1 cellular context compared by ENCODE assay signal in the genomic region with DNA sequence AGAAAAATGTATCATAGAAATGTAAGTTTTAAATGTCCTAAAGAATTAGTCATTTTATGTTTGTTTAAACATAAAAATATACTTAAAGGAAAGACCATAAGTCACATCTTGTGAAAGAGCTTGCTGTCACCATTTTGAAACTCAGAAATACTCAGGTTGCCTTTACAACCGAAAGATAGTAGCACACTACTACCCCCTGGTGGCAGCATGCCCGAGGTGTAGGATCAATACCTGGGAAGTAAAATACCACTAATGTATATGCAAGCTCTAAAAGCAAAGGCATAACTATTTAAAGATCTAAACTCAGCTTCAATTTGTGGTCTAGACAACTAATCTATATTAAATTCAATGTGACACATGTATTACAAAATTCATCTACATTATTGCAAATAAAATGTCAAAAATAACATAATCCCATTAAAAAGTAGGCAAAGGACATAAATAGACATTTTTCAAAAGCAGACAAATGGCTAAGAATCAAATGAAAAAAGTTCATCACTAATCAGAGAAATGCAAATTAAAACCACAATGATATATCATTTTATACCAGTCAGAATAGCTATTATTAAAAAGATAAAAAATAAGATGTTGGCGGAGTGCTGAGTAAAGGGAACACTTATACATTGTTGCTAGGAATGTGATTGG.
TF ChIP-seq lines count a peak whose summit lies in the region.

No MANE protein-coding gene starts in this region.

TF ChIP-seq in HepG2, 621 proteins besides CTCF, POLR2A, EP300 and RAD21 (continued from another document and continues in another):
- TF ChIP-seq, protein P1, sequence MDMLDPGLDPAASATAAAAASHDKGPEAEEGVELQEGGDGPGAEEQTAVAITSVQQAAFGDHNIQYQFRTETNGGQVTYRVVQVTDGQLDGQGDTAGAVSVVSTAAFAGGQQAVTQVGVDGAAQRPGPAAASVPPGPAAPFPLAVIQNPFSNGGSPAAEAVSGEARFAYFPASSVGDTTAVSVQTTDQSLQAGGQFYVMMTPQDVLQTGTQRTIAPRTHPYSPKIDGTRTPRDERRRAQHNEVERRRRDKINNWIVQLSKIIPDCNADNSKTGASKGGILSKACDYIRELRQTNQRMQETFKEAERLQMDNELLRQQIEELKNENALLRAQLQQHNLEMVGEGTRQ (IDR thresholded peaks at IDR 0.05; ENCODE audit: low read depth, low read length) = no peak
- TF ChIP-seq, protein P1 (CRISPR knock-in tag; IDR thresholded peaks at IDR 0.05; ENCODE audit: borderline replicate concordance) = no peak
- TF ChIP-seq, protein P2, sequence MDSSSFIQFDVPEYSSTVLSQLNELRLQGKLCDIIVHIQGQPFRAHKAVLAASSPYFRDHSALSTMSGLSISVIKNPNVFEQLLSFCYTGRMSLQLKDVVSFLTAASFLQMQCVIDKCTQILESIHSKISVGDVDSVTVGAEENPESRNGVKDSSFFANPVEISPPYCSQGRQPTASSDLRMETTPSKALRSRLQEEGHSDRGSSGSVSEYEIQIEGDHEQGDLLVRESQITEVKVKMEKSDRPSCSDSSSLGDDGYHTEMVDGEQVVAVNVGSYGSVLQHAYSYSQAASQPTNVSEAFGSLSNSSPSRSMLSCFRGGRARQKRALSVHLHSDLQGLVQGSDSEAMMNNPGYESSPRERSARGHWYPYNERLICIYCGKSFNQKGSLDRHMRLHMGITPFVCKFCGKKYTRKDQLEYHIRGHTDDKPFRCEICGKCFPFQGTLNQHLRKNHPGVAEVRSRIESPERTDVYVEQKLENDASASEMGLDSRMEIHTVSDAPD (CRISPR knock-in tag; IDR thresholded peaks at IDR 0.05) = no peak
- TF ChIP-seq TOE1 (CRISPR knock-in tag; IDR thresholded peaks at IDR 0.05) (0 out of 2 replicates have a peak, but pooled peaks have one; percentile 54), ZNF136 (CRISPR knock-in tag; IDR thresholded peaks at IDR 0.05; ENCODE audit: low read depth) (no peak), ZNF17 (CRISPR knock-in tag; IDR thresholded peaks at IDR 0.05) (no peak), MTF1 (CRISPR knock-in tag; IDR thresholded peaks at IDR 0.05) (no peak), ZFP36L2 (CRISPR knock-in tag; IDR thresholded peaks at IDR 0.05) (no peak), MAFK (conservative IDR thresholded peaks at IDR 0.05 in 1 of 2, IDR thresholded peaks at IDR 0.05 in 1 of 2; ENCODE audit: low read length in 2 of 2) (no peak), STAT5B (CRISPR knock-in tag; IDR thresholded peaks at IDR 0.05) (no peak), ZNF644 (CRISPR knock-in tag; IDR thresholded peaks at IDR 0.05; ENCODE audit: low read depth) (peak; percentile 88), HCFC1 (IDR thresholded peaks at IDR 0.05; ENCODE audit: low read depth, low read length) (no peak), NAIF1 (CRISPR knock-in tag; IDR thresholded peaks at IDR 0.05; ENCODE audit: borderline replicate concordance) (no peak), ZBTB7B (CRISPR knock-in tag; IDR thresholded peaks at IDR 0.05) (no peak), MEIS1 (CRISPR knock-in tag; IDR thresholded peaks at IDR 0.05; ENCODE audit: borderline replicate concordance) (no peak), RXRB (CRISPR knock-in tag; IDR thresholded peaks at IDR 0.05; ENCODE audit: borderline replicate concordance) (no peak), BRD4 (CRISPR knock-in tag; IDR thresholded peaks at IDR 0.05) (no peak), ZSCAN20 (CRISPR knock-in tag; IDR thresholded peaks at IDR 0.05; ENCODE audit: borderline replicate concordance) (no peak), ONECUT2 (CRISPR knock-in tag; IDR thresholded peaks at IDR 0.05) (peak; percentile 82), MED1 (CRISPR knock-in tag; IDR thresholded peaks at IDR 0.05) (no peak), ADNP (CRISPR knock-in tag; IDR thresholded peaks at IDR 0.05) (no peak), ZNF160 (CRISPR knock-in tag; IDR thresholded peaks at IDR 0.05) (no peak), ZFX (CRISPR knock-in tag; IDR thresholded peaks at IDR 0.05; ENCODE audit: low read depth) (no peak), ZBTB21 (CRISPR knock-in tag; IDR thresholded peaks at IDR 0.05) (no peak), TMF1 (CRISPR knock-in tag; IDR thresholded peaks at IDR 0.05; ENCODE audit: low read depth) (no peak), ZNF792 (CRISPR knock-in tag; IDR thresholded peaks at IDR 0.05) (no peak), ZNF337 (CRISPR knock-in tag; IDR thresholded peaks at IDR 0.05; ENCODE audit: borderline replicate concordance, low read depth) (no peak), TBX2 (CRISPR knock-in tag; IDR thresholded peaks at IDR 0.05; ENCODE audit: borderline replicate concordance) (no peak), SP2 (CRISPR knock-in tag; IDR thresholded peaks at IDR 0.05) (no peak), KAT8 (CRISPR knock-in tag; IDR thresholded peaks at IDR 0.05) (0 out of 2 replicates have a peak, but pooled peaks have one; percentile 15), STAG1 (CRISPR knock-in tag; IDR thresholded peaks at IDR 0.05) (peak; percentile 87), NR2F1 (CRISPR knock-in tag; IDR thresholded peaks at IDR 0.05) (no peak), POLR2G (IDR thresholded peaks at IDR 0.05; ENCODE audit: low read depth, low read length) (no peak), ZFP90 (CRISPR knock-in tag; IDR thresholded peaks at IDR 0.05; ENCODE audit: borderline replicate concordance) (no peak), ZNF484 (CRISPR knock-in tag; IDR thresholded peaks at IDR 0.05; ENCODE audit: borderline replicate concordance, low read depth) (no peak), YY1 (IDR thresholded peaks at IDR 0.05; ENCODE audit: insufficient read depth, insufficient replicate concordance, low read depth, low read length) (peak; percentile 51), SAP130 (CRISPR knock-in tag; IDR thresholded peaks at IDR 0.05; ENCODE audit: low read depth) (peak; percentile 33; the same call in 1 of the 2 replicates)
- TF ChIP-seq, protein P3, sequence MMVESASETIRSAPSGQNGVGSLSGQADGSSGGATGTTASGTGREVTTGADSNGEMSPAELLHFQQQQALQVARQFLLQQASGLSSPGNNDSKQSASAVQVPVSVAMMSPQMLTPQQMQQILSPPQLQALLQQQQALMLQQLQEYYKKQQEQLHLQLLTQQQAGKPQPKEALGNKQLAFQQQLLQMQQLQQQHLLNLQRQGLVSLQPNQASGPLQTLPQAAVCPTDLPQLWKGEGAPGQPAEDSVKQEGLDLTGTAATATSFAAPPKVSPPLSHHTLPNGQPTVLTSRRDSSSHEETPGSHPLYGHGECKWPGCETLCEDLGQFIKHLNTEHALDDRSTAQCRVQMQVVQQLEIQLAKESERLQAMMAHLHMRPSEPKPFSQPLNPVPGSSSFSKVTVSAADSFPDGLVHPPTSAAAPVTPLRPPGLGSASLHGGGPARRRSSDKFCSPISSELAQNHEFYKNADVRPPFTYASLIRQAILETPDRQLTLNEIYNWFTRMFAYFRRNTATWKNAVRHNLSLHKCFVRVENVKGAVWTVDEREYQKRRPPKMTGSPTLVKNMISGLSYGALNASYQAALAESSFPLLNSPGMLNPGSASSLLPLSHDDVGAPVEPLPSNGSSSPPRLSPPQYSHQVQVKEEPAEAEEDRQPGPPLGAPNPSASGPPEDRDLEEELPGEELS (CRISPR knock-in tag; IDR thresholded peaks at IDR 0.05) = no peak
- TF ChIP-seq, protein P4, sequence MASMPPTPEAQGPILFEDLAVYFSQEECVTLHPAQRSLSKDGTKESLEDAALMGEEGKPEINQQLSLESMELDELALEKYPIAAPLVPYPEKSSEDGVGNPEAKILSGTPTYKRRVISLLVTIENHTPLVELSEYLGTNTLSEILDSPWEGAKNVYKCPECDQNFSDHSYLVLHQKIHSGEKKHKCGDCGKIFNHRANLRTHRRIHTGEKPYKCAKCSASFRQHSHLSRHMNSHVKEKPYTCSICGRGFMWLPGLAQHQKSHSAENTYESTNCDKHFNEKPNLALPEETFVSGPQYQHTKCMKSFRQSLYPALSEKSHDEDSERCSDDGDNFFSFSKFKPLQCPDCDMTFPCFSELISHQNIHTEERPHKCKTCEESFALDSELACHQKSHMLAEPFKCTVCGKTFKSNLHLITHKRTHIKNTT (CRISPR knock-in tag; IDR thresholded peaks at IDR 0.05) = no peak
- TF ChIP-seq, protein P5, sequence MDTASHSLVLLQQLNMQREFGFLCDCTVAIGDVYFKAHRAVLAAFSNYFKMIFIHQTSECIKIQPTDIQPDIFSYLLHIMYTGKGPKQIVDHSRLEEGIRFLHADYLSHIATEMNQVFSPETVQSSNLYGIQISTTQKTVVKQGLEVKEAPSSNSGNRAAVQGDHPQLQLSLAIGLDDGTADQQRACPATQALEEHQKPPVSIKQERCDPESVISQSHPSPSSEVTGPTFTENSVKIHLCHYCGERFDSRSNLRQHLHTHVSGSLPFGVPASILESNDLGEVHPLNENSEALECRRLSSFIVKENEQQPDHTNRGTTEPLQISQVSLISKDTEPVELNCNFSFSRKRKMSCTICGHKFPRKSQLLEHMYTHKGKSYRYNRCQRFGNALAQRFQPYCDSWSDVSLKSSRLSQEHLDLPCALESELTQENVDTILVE (CRISPR knock-in tag; IDR thresholded peaks at IDR 0.05) = no peak
- TF ChIP-seq, protein P6, sequence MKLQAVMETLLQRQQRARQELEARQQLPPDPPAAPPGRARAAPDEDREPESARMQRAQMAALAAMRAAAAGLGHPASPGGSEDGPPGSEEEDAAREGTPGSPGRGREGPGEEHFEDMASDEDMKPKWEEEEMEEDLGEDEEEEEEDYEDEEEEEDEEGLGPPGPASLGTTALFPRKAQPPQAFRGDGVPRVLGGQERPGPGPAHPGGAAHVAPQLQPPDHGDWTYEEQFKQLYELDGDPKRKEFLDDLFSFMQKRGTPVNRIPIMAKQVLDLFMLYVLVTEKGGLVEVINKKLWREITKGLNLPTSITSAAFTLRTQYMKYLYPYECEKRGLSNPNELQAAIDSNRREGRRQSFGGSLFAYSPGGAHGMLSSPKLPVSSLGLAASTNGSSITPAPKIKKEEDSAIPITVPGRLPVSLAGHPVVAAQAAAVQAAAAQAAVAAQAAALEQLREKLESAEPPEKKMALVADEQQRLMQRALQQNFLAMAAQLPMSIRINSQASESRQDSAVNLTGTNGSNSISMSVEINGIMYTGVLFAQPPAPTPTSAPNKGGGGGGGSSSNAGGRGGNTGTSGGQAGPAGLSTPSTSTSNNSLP (IDR thresholded peaks at IDR 0.05; ENCODE audit: low read depth, low read length) = peak; percentile 24; the same call in 1 of the 2 replicates
- TF ChIP-seq, protein P7, sequence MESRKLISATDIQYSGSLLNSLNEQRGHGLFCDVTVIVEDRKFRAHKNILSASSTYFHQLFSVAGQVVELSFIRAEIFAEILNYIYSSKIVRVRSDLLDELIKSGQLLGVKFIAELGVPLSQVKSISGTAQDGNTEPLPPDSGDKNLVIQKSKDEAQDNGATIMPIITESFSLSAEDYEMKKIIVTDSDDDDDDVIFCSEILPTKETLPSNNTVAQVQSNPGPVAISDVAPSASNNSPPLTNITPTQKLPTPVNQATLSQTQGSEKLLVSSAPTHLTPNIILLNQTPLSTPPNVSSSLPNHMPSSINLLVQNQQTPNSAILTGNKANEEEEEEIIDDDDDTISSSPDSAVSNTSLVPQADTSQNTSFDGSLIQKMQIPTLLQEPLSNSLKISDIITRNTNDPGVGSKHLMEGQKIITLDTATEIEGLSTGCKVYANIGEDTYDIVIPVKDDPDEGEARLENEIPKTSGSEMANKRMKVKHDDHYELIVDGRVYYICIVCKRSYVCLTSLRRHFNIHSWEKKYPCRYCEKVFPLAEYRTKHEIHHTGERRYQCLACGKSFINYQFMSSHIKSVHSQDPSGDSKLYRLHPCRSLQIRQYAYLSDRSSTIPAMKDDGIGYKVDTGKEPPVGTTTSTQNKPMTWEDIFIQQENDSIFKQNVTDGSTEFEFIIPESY (CRISPR knock-in tag; IDR thresholded peaks at IDR 0.05) = no peak
- TF ChIP-seq, protein P8, sequence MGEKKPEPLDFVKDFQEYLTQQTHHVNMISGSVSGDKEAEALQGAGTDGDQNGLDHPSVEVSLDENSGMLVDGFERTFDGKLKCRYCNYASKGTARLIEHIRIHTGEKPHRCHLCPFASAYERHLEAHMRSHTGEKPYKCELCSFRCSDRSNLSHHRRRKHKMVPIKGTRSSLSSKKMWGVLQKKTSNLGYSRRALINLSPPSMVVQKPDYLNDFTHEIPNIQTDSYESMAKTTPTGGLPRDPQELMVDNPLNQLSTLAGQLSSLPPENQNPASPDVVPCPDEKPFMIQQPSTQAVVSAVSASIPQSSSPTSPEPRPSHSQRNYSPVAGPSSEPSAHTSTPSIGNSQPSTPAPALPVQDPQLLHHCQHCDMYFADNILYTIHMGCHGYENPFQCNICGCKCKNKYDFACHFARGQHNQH (CRISPR knock-in tag; IDR thresholded peaks at IDR 0.05) = no peak
- TF ChIP-seq, protein P9, sequence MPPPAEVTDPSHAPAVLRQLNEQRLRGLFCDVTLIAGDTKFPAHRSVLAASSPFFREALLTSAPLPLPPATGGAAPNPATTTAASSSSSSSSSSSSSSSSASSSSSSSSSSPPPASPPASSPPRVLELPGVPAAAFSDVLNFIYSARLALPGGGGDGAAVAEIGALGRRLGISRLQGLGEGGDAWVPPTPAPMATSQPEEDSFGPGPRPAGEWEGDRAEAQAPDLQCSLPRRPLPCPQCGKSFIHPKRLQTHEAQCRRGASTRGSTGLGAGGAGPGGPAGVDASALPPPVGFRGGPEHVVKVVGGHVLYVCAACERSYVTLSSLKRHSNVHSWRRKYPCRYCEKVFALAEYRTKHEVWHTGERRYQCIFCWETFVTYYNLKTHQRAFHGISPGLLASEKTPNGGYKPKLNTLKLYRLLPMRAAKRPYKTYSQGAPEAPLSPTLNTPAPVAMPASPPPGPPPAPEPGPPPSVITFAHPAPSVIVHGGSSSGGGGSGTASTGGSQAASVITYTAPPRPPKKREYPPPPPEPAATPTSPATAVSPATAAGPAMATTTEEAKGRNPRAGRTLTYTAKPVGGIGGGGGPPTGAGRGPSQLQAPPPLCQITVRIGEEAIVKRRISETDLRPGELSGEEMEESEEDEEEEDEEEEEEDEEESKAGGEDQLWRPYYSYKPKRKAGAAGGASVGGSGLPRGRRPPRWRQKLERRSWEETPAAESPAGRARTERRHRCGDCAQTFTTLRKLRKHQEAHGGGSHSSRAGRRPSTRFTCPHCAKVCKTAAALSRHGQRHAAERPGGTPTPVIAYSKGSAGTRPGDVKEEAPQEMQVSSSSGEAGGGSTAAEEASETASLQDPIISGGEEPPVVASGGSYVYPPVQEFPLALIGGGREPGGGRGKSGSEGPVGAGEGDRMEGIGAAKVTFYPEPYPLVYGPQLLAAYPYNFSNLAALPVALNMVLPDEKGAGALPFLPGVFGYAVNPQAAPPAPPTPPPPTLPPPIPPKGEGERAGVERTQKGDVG (CRISPR knock-in tag; IDR thresholded peaks at IDR 0.05; ENCODE audit: borderline replicate concordance) = no peak
- TF ChIP-seq, protein P10, sequence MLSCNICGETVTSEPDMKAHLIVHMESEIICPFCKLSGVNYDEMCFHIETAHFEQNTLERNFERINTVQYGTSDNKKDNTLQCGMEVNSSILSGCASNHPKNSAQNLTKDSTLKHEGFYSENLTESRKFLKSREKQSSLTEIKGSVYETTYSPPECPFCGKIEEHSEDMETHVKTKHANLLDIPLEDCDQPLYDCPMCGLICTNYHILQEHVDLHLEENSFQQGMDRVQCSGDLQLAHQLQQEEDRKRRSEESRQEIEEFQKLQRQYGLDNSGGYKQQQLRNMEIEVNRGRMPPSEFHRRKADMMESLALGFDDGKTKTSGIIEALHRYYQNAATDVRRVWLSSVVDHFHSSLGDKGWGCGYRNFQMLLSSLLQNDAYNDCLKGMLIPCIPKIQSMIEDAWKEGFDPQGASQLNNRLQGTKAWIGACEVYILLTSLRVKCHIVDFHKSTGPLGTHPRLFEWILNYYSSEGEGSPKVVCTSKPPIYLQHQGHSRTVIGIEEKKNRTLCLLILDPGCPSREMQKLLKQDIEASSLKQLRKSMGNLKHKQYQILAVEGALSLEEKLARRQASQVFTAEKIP (CRISPR knock-in tag; IDR thresholded peaks at IDR 0.05; ENCODE audit: borderline replicate concordance) = no peak
